In the genomic region with DNA sequence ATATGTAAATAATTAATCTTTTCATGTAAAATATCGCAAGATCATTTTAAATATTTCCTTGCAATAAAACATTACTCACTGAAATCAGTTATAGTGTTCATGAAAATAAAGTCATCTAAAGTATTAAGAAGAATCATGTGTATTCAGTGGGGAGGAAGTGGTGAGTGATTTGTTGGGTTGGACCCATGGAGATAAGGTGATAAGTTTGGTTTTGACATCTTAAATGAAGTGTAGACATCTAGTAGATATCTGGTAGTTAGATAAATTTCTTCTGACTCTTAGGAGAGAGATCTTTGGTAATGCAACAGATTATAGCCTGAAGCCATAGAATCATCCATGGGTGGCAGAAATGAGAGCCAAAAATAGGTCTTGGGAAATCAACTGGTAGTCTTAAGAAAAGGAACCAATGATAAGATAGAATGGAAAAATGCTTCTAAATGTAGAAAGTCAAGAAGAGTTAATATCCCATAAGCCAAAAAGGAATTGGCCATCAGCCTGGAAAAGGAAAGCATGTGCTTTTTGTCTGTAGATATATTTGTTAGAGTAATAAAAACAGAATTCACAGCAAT, we compare ENCODE assay signal across 16 cellular contexts.
"Had no signal": no experiment of that assay in that cellular context is flagged by ENCODE, and none has a peak within 500 bp of the region (broad histone marks: within the 10 kb centered on the region; RNA-seq: fewer than 3 reads in every experiment).

No MANE protein-coding gene starts in this region.

- H3K4me3 ChIP-seq: mucosa of descending colon had no signal

- H3K4me1 ChIP-seq: parathyroid adenoma had no signal

- H3K9ac ChIP-seq: parathyroid adenoma, SK-N-SH had no signal

- DNase-seq: activated CD4-positive, alpha-beta memory T cell treated with anti-CD3 and anti-CD28 coated beads for 36 hours; activated CD4-positive, alpha-beta T cell treated with anti-CD3 and anti-CD28 coated beads for 1 hour; activated CD8-positive, alpha-beta memory T cell treated with anti-CD3 and anti-CD28 coated beads, Interleukin-2, amount 10 ng/mL, durations not matched to agents 7 days and 5 days; activated naive CD4-positive, alpha-beta T cell treated with anti-CD3 and anti-CD28 coated beads, Interleukin-2, amount 10 ng/mL, durations not matched to agents 7 days and 5 days; activated T-cell treated with anti-CD3 and anti-CD28 coated beads, Interleukin-2, amount 50 U/mL, for 24 hours; cerebellar nuclear complex; effector memory CD8-positive, alpha-beta T cell; erythroblast; head of caudate nucleus; mucosa of descending colon; naive thymus-derived CD8-positive, alpha-beta T cell; SK-N-SH; stimulated activated CD4-positive, alpha-beta T cell treated with anti-CD3 and anti-CD28 coated beads, Interleukin-12 subunit alpha, Interleukin-12 subunit beta, amount 100 ng/mL, for 4 hours; stimulated activated CD4-positive, alpha-beta T cell treated with anti-CD3 and anti-CD28 coated beads, Interleukin-2, amount 100 ng/mL, for 24 hours had no signal

- H3K79me2 ChIP-seq: parathyroid adenoma had no signal

- H3K27ac ChIP-seq: parathyroid adenoma, VCaP had no signal

- H3K9me3 ChIP-seq: mucosa of descending colon, SK-N-SH had no signal

- ATAC-seq: activated CD8-positive, alpha-beta memory T cell treated with anti-CD3 and anti-CD28 coated beads, Interleukin-2, amount 10 ng/mL, durations not matched to agents 7 days and 5 days; effector memory CD8-positive, alpha-beta T cell; mucosa of descending colon; naive thymus-derived CD8-positive, alpha-beta T cell had no signal

- H3K4me2 ChIP-seq: SK-N-SH had no signal

- H2AFZ ChIP-seq: parathyroid adenoma had no signal
